Comparison of ENCODE assay signal across 1 cellular context in genomic region chr9:124037790-124038189, GRCh38.
TF ChIP-seq lines count a peak whose summit lies in the region.

No MANE protein-coding gene starts in this region.

TF ChIP-seq in H1, 55 proteins besides CTCF, POLR2A, EP300 and RAD21 (continued from another document):
- no peak for TF ChIP-seq YY1 (IDR thresholded peaks at IDR 0.05; ENCODE audit: low read depth, low read length)
